ENCODE assay signal across 1 cellular context in the genomic region with DNA sequence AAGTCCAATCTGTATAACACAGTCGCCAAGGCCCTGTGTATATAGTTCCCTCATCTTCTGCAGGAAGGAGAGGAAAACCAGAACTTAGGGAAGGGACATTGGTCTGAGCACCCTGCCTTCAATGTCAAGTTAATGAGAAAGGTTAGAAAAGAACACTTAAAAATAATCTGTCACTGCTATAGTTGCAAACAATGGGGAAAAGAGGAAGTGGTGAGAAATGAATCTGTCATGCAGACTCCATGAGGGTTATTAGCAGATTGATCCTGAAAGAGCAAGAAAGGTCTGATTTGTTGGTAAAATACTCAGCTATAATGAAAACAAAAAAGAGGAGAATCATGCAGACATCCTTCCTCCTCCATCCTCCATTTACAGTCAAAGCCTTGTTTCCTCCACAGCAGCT.
TF ChIP-seq lines count a peak whose summit lies in the region.

No MANE protein-coding gene starts in this region.

TF ChIP-seq in K562, 482 proteins besides CTCF, POLR2A, EP300 and RAD21 (continued from another document):
- TF ChIP-seq CBX5 (IDR thresholded peaks at IDR 0.05; ENCODE audit: borderline replicate concordance, low read depth) = no peak
